10 cellular contexts compared by ENCODE assay signal in genomic region chrX:104913348-104913747, GRCh38.
DNase-seq lines count a peak whose midpoint lies in the region; ATAC-seq and TF ChIP-seq lines count a peak whose summit lies in the region.
"Had no signal": no experiment of that assay in that cellular context is flagged by ENCODE, and none has a peak within 500 bp of the region (broad histone marks: within the 10 kb centered on the region; RNA-seq: fewer than 3 reads in every experiment).

No MANE protein-coding gene starts in this region.

- H2BK120ac ChIP-seq in neuronal stem cell (ENCODE audit: low read depth, low read length), result no peak overlapping the region

- no peak overlapping the region for H3K4me3 Mint-ChIP-seq in activated T-helper 1 cell treated with anti-CD3 and anti-CD28 coated beads, Interleukin-12 subunit alpha, Interleukin-12 subunit beta, Interleukin-2, Interleukin-4 antibody, amounts not matched to agents 30 ng/mL and 10 ng/mL and 1 ng/mL, durations not matched to agents 14 hours and 24 hours and 36 hours
- H3K4me3 Mint-ChIP-seq: activated naive CD8-positive, alpha-beta T cell treated with anti-CD3 and anti-CD28 coated beads, Interleukin-2, amount 10 ng/mL, durations not matched to agents 7 days and 5 days had no signal

- ATAC-seq in GM19324 (IDR thresholded peaks at IDR 0.05; ENCODE audit: low FRiP score, unreplicated experiment) (no peak), GM18909 (IDR thresholded peaks at IDR 0.05; ENCODE audit: poor library complexity, unreplicated experiment) (no peak)

- H3K4ac ChIP-seq in neuronal stem cell (ENCODE audit: low read length), result no peak overlapping the region

- no peaks in the 10 kb centered on the region for H3K79me1 ChIP-seq in neuronal stem cell (ENCODE audit: low read depth, low read length)

- H4K8ac ChIP-seq in neuronal stem cell (ENCODE audit: low read depth, low read length), result no peak overlapping the region

- no peaks in the 10 kb centered on the region for H3K27me3 ChIP-seq in colonic mucosa
- no peaks in the 10 kb centered on the region for H3K27me3 ChIP-seq in neuronal stem cell (ENCODE audit: control insufficient read depth in 3 of 3, insufficient read depth in 3 of 3, low read depth in 1 of 3, low read length in 3 of 3)

- H3K18ac ChIP-seq in neuronal stem cell (ENCODE audit: low read length), result no peak overlapping the region

- peak; percentile 36 for TF ChIP-seq CTCF in GM12873 (IDR thresholded peaks at IDR 0.05; ENCODE audit: insufficient read depth, low read depth, low read length, missing control alignments)
- peak; percentile 21 for TF ChIP-seq CTCF in colonic mucosa (IDR thresholded peaks at IDR 0.05)

- no peak overlapping the region for H2AK5ac ChIP-seq in neuronal stem cell (ENCODE audit: low read depth, low read length)

- H2BK12ac ChIP-seq in neuronal stem cell (ENCODE audit: low read length), result no peak overlapping the region

- no peak overlapping the region for H3K9ac ChIP-seq in colonic mucosa (ENCODE audit: low read depth in 2 of 2, low read length in 2 of 2)
- H3K9ac ChIP-seq in neuronal stem cell (ENCODE audit: low read depth, low read length, poor library complexity), result no peak overlapping the region

- H3K4me1 ChIP-seq in colonic mucosa (no peaks in the 10 kb centered on the region), neuronal stem cell (ENCODE audit: control insufficient read depth in 2 of 2, insufficient read depth in 1 of 2, low read depth in 1 of 2, low read length in 2 of 2) (no peaks in the 10 kb centered on the region)

- H3K27ac ChIP-seq in colonic mucosa (no peak overlapping the region), neuronal stem cell (replicated peaks; ENCODE audit: low read length) (no peak overlapping the region)

- intact Hi-C loops in colonic mucosa (cut with DNase I), result no loop called here
- intact Hi-C loops in activated T-helper 1 cell treated with anti-CD3 and anti-CD28 coated beads, Interleukin-12 subunit alpha, Interleukin-12 subunit beta, Interleukin-2, Interleukin-4 antibody, amounts not matched to agents 30 ng/mL and 10 ng/mL and 1 ng/mL, durations not matched to agents 14 hours and 24 hours and 36 hours (cut with micrococcal nuclease), result no loop called here

- H3K36me3 ChIP-seq in colonic mucosa, result no peaks in the 10 kb centered on the region
- no peaks in the 10 kb centered on the region for H3K36me3 ChIP-seq in neuronal stem cell (replicated peaks in 1 of 2; ENCODE audit: control insufficient read depth in 2 of 2, insufficient read depth in 2 of 2, low read length in 2 of 2)

- H3K9me3 ChIP-seq in colonic mucosa, result no peaks in the 10 kb centered on the region
- no peaks in the 10 kb centered on the region for H3K9me3 ChIP-seq in neuronal stem cell (replicated peaks in 1 of 2; ENCODE audit: control insufficient read depth in 2 of 2, insufficient read depth in 1 of 2, low read depth in 1 of 2, low read length in 2 of 2)

- no peaks in the 10 kb centered on the region for H3K27me3 Mint-ChIP-seq in activated T-helper 1 cell treated with anti-CD3 and anti-CD28 coated beads, Interleukin-12 subunit alpha, Interleukin-12 subunit beta, Interleukin-2, Interleukin-4 antibody, amounts not matched to agents 30 ng/mL and 10 ng/mL and 1 ng/mL, durations not matched to agents 14 hours and 24 hours and 36 hours (ENCODE audit: insufficient read depth)
- H3K27me3 Mint-ChIP-seq: activated naive CD8-positive, alpha-beta T cell treated with anti-CD3 and anti-CD28 coated beads, Interleukin-2, amount 10 ng/mL, durations not matched to agents 7 days and 5 days had no signal

- DNase-seq in NCI-H526 (lab: John Stamatoyannopoulos, UW) (peak; percentile 45 to 69), colonic mucosa (no peak), neuronal stem cell (ENCODE audit: low spot score) (peak; percentile 23), HPDE6-E6E7 (ENCODE audit: extremely low spot score) (no peak)
- no peak for DNase-seq in activated T-helper 1 cell treated with anti-CD3 and anti-CD28 coated beads, Interleukin-12 subunit alpha, Interleukin-12 subunit beta, Interleukin-2, Interleukin-4 antibody, amounts not matched to agents 30 ng/mL and 10 ng/mL and 1 ng/mL, durations not matched to agents 14 hours and 24 hours and 36 hours (ENCODE audit: low spot score)
- DNase-seq: activated naive CD8-positive, alpha-beta T cell treated with anti-CD3 and anti-CD28 coated beads, Interleukin-2, amount 10 ng/mL, durations not matched to agents 7 days and 5 days had no signal

- H3K4me1 Mint-ChIP-seq in activated T-helper 1 cell treated with anti-CD3 and anti-CD28 coated beads, Interleukin-12 subunit alpha, Interleukin-12 subunit beta, Interleukin-2, Interleukin-4 antibody, amounts not matched to agents 30 ng/mL and 10 ng/mL and 1 ng/mL, durations not matched to agents 14 hours and 24 hours and 36 hours (ENCODE audit: low read depth), result no peaks in the 10 kb centered on the region

- no peak overlapping the region for H3K4me2 ChIP-seq in neuronal stem cell (ENCODE audit: insufficient read depth, low read length, poor library complexity, severe bottlenecking)

- H3K9me3 Mint-ChIP-seq in activated T-helper 1 cell treated with anti-CD3 and anti-CD28 coated beads, Interleukin-12 subunit alpha, Interleukin-12 subunit beta, Interleukin-2, Interleukin-4 antibody, amounts not matched to agents 30 ng/mL and 10 ng/mL and 1 ng/mL, durations not matched to agents 14 hours and 24 hours and 36 hours, result no peaks in the 10 kb centered on the region
- H3K9me3 Mint-ChIP-seq: activated naive CD8-positive, alpha-beta T cell treated with anti-CD3 and anti-CD28 coated beads, Interleukin-2, amount 10 ng/mL, durations not matched to agents 7 days and 5 days had no signal

- H3K4me3 ChIP-seq in colonic mucosa (no peak overlapping the region), neuronal stem cell (ENCODE audit: low read length in 2 of 2) (no peak overlapping the region)
- H3K4me3 ChIP-seq: lung had no signal

- H3K23ac ChIP-seq in neuronal stem cell (ENCODE audit: low read depth, low read length, poor library complexity), result no peak overlapping the region

- no peaks in the 10 kb centered on the region for H3K36me3 Mint-ChIP-seq in activated T-helper 1 cell treated with anti-CD3 and anti-CD28 coated beads, Interleukin-12 subunit alpha, Interleukin-12 subunit beta, Interleukin-2, Interleukin-4 antibody, amounts not matched to agents 30 ng/mL and 10 ng/mL and 1 ng/mL, durations not matched to agents 14 hours and 24 hours and 36 hours (ENCODE audit: low read depth)
- H3K36me3 Mint-ChIP-seq: activated naive CD8-positive, alpha-beta T cell treated with anti-CD3 and anti-CD28 coated beads, Interleukin-2, amount 10 ng/mL, durations not matched to agents 7 days and 5 days had no signal

- H3K27ac Mint-ChIP-seq in activated T-helper 1 cell treated with anti-CD3 and anti-CD28 coated beads, Interleukin-12 subunit alpha, Interleukin-12 subunit beta, Interleukin-2, Interleukin-4 antibody, amounts not matched to agents 30 ng/mL and 10 ng/mL and 1 ng/mL, durations not matched to agents 14 hours and 24 hours and 36 hours, result no peak overlapping the region
- H3K27ac Mint-ChIP-seq: activated naive CD8-positive, alpha-beta T cell treated with anti-CD3 and anti-CD28 coated beads, Interleukin-2, amount 10 ng/mL, durations not matched to agents 7 days and 5 days had no signal

- H2AFZ ChIP-seq in neuronal stem cell (ENCODE audit: low read length), result no peak overlapping the region

- no peak overlapping the region for H3K14ac ChIP-seq in neuronal stem cell (ENCODE audit: low read length)

- H4K91ac ChIP-seq in neuronal stem cell (ENCODE audit: low read depth, low read length, poor library complexity), result no peak overlapping the region

- no peak overlapping the region for H2BK5ac ChIP-seq in neuronal stem cell (ENCODE audit: low read length)

- H2BK15ac ChIP-seq in neuronal stem cell (ENCODE audit: low read length), result no peak overlapping the region

Comparison
In these comparisons a context has a peak if more than half of its experiments do, and no peak if none do; other contexts are left out.
1. DNase-seq: peak in NCI-H526 (2 of 2) and neuronal stem cell (single experiment); none in colonic mucosa (single experiment), activated T-helper 1 cell treated with anti-CD3 and anti-CD28 coated beads, Interleukin-12 subunit alpha, Interleukin-12 subunit beta, Interleukin-2, Interleukin-4 antibody, amounts not matched to agents 30 ng/mL and 10 ng/mL and 1 ng/mL, durations not matched to agents 14 hours and 24 hours and 36 hours (single experiment) and HPDE6-E6E7 (single experiment).